ENCODE assay signal across 24 cellular contexts in the genomic region with DNA sequence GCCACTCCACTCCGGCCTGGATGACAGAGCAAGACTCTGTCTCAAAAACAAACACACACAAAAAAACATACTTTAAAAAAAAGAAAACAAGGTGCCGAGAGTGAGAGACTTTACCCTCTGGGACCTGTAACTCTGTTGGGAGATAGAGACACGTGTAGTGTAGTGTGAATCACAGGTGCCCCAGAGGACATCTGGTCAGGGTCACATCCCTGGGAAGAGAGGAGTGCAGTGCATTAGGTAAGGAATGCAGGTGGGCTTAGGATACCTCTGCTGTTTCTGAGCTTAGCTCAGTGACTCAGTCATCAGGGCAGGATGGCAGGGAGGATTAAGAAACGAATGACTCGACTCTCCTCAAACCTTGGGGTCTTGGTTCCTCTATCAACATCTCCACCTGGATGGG.
"Had no signal": no experiment of that assay in that cellular context is flagged by ENCODE, and none has a peak within 500 bp of the region (broad histone marks: within the 10 kb centered on the region; RNA-seq: fewer than 3 reads in every experiment).

No MANE protein-coding gene starts in this region.

- H3K36me3 Mint-ChIP-seq: immature natural killer cell, type B pancreatic cell had no signal

- H3K4me1 Mint-ChIP-seq: immature natural killer cell had no signal

- H3K4me3 ChIP-seq: colonic mucosa, esophagus muscularis mucosa, gastroesophageal sphincter, left ventricle myocardium inferior, lung, psoas muscle, right lobe of liver, suprapubic skin, thyroid gland, uterus had no signal

- H3K4me3 Mint-ChIP-seq: immature natural killer cell; naive thymus-derived CD4-positive, alpha-beta T cell; nephron progenitor cell; type B pancreatic cell had no signal

- ATAC-seq: gastroesophageal sphincter; naive thymus-derived CD4-positive, alpha-beta T cell; psoas muscle had no signal

- H3K27me3 ChIP-seq: colonic mucosa, esophagus muscularis mucosa, gastroesophageal sphincter, neutrophil, right lobe of liver, suprapubic skin, thyroid gland, uterus had no signal

- H3K9me3 ChIP-seq: colonic mucosa, esophagus muscularis mucosa, gastroesophageal sphincter, left ventricle myocardium inferior, neutrophil, psoas muscle, right lobe of liver, suprapubic skin, thyroid gland, uterus had no signal

- H3K36me3 ChIP-seq: colonic mucosa, neutrophil, right lobe of liver, thyroid gland, uterus had no signal

- H3K9me3 Mint-ChIP-seq: immature natural killer cell had no signal

- H3K27ac Mint-ChIP-seq: immature natural killer cell, nephron progenitor cell, type B pancreatic cell had no signal

- H3K27me3 Mint-ChIP-seq: naive thymus-derived CD4-positive, alpha-beta T cell had no signal

- H3K27ac ChIP-seq: colonic mucosa, epithelial cell of prostate, esophagus muscularis mucosa, gastroesophageal sphincter, left ventricle myocardium inferior, neutrophil, psoas muscle, right lobe of liver, suprapubic skin, thyroid gland, uterus had no signal

- H3K4me1 ChIP-seq: colonic mucosa, esophagus muscularis mucosa, gastroesophageal sphincter, psoas muscle, right lobe of liver, suprapubic skin, thyroid gland, uterus had no signal

- DNase-seq: cerebellar nuclear complex; colonic mucosa; effector CD4-positive, alpha-beta T cell; glutamatergic neuron; immature natural killer cell; left ventricle myocardium inferior; mesendoderm; naive thymus-derived CD4-positive, alpha-beta T cell; nephron progenitor cell; psoas muscle; retina; right lobe of liver; stimulated activated CD4-positive, alpha-beta T cell treated with anti-CD3 and anti-CD28 coated beads, Interleukin-2, amount 100 ng/mL, for 24 hours; stimulated activated CD4-positive, alpha-beta T cell treated with anti-CD3 and anti-CD28 coated beads, Interleukin-4, amount 100 ng/mL, for 4 hours; stimulated activated naive CD4-positive, alpha-beta T cell treated with Interleukin-2 at 50 U/mL for 16 hours; thyroid gland; uterus had no signal
